20 cellular contexts compared by ENCODE assay signal in the genomic region with DNA sequence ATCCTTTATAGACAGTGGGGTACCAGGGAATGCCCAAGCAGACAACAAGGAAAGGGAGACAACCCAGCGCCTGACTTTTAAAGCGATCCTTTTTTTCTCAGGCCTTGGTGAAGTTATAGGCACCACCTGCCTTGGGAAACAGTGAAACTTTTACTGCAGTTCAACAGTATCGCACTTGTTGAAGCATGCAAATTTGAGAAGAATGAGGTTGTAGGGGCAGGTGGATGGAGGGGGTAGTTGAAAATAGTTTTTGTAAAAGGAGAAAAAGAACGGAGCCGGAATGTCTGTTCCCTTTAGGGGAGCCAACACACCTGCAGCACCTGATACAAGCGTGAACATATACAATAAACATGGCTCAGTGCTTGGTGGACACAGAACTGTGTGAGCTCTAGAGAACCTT.
DNase-seq lines count a peak whose midpoint lies in the region; ATAC-seq and TF ChIP-seq lines count a peak whose summit lies in the region.
"Had no signal": no experiment of that assay in that cellular context is flagged by ENCODE, and none has a peak within 500 bp of the region (broad histone marks: within the 10 kb centered on the region; RNA-seq: fewer than 3 reads in every experiment).

No MANE protein-coding gene starts in this region.

- TF ChIP-seq CTCF in GM12865 (IDR thresholded peaks at IDR 0.05; ENCODE audit: insufficient read depth, low read depth, low read length, missing control alignments): no peak

- ATAC-seq in GM19351 (IDR thresholded peaks at IDR 0.05; ENCODE audit: unreplicated experiment): peak; percentile 49
- ATAC-seq in HG03066 (IDR thresholded peaks at IDR 0.05; ENCODE audit: low read depth, unreplicated experiment): peak; percentile 48
- ATAC-seq: activated naive CD4-positive, alpha-beta T cell treated with anti-CD3 and anti-CD28 coated beads, Interleukin-2, amount 50 U/mL, for 72 hours; body of pancreas; esophagus mucosa; GM23338; right cardiac atrium had no signal

- peak; percentile 60 for DNase-seq in GM12865 (ENCODE audit: low read depth)
- DNase-seq in germinal center (ENCODE audit: low spot score): peak; percentile 16
- DNase-seq in OCI-M1 (lab: John Stamatoyannopoulos, UW): no peak
- DNase-seq in KG1 (lab: John Stamatoyannopoulos, UW): no peak
- DNase-seq in activated effector memory CD4-positive, alpha-beta T cell treated with Interleukin-2 at 50 U/mL for 16 hours: no peak
- no peak for DNase-seq in stimulated activated CD8-positive, alpha-beta memory T cell treated with anti-CD3 and anti-CD28 coated beads, Interleukin-4, amount 100 ng/mL, for 48 hours
- DNase-seq: activated CD4-positive, alpha-beta T cell treated with anti-CD3 and anti-CD28 coated beads, Interleukin-2, amount 10 ng/mL, durations not matched to agents 7 days and 5 days; body of pancreas; dermis blood vessel endothelial cell; head of caudate nucleus; IMR-90; NCI-H1048; right cardiac atrium; stimulated activated CD4-positive, alpha-beta T cell treated with anti-CD3 and anti-CD28 coated beads, Interleukin-2, amount 100 ng/mL, for 24 hours; testis had no signal

- peak overlapping the region; percentile 10; the same call in 1 of the 2 replicates for H3K4me3 ChIP-seq in GM12865 (ENCODE audit: low read depth, low read length)
- H3K4me3 ChIP-seq: body of pancreas, GM23338, testis had no signal

Comparison
In these comparisons a context has a peak if more than half of its experiments do, and no peak if none do; other contexts are left out.
1. DNase-seq: peak in GM12865 (single experiment) and germinal center (single experiment); none in OCI-M1 (single experiment), KG1 (single experiment), activated effector memory CD4-positive, alpha-beta T cell treated with Interleukin-2 at 50 U/mL for 16 hours (single experiment) and stimulated activated CD8-positive, alpha-beta memory T cell treated with anti-CD3 and anti-CD28 coated beads, Interleukin-4, amount 100 ng/mL, for 48 hours (single experiment).